In genomic region chr1:93841771-93842170, GRCh38 we compare ENCODE assay signal across 1 cellular context.
TF ChIP-seq lines count a peak whose summit lies in the region.

No MANE protein-coding gene starts in this region.

TF ChIP-seq in IMR-90, 13 proteins besides CTCF, POLR2A, EP300 and RAD21 (continued from another document):
- TF ChIP-seq MAFK (IDR thresholded peaks at IDR 0.05; ENCODE audit: low read depth, low read length) (no peak), MXI1 (IDR thresholded peaks at IDR 0.05; ENCODE audit: borderline replicate concordance, low read depth, low read length) (no peak), USF2 (IDR thresholded peaks at IDR 0.05; ENCODE audit: low read depth, low read length) (no peak)
